10 cellular contexts compared by ENCODE assay signal in genomic region chr12:121782616-121782966, GRCh38. TPM values are rescaled to one million over a fixed set of nuclear protein-coding genes. Genes with fewer than 3 reads are reported as not detected.
DNase-seq lines count a peak whose midpoint lies in the region; ATAC-seq and TF ChIP-seq lines count a peak whose summit lies in the region.
"Had no signal": no experiment of that assay in that cellular context is flagged by ENCODE, and none has a peak within 500 bp of the region (broad histone marks: within the 10 kb centered on the region; RNA-seq: fewer than 3 reads in every experiment).

No MANE protein-coding gene starts in this region.

- H3K9me2 ChIP-seq in SK-N-SH = no peaks in the 10 kb centered on the region

- peak overlapping the region; percentile 44 for H2BK5ac ChIP-seq in IMR-90 (ENCODE audit: low read depth, low read length, poor library complexity, severe bottlenecking)

- peaks cover 11% of the 10 kb centered on the region for H3K9me1 ChIP-seq in IMR-90 (ENCODE audit: insufficient read depth, low read length)

- no peak overlapping the region for H2AK9ac ChIP-seq in IMR-90 (replicated peaks; ENCODE audit: low read depth, low read length, poor library complexity)

- CTCF ChIA-PET in IMR-90 (lab: Yijun Ruan, JAX) = interaction anchor here (2.2 kb wide), 1 partner anchor 12 kb away, joined by 20 read pairs; the partner anchor contains the start of gene RHOF
- CTCF ChIA-PET in SK-N-SH (lab: Yijun Ruan, JAX) = interaction anchor here (0.6 to 25.7 kb wide), 5 partner anchors 9 to 106 kb away, joined by 3 to 382 read pairs (median 12); partner anchors contain the start of genes PSMD9 and RHOF

- H2AK5ac ChIP-seq in IMR-90 (ENCODE audit: low read depth, low read length) = peak overlapping the region; percentile 85

- no peak overlapping the region for H2BK120ac ChIP-seq in IMR-90 (ENCODE audit: low read depth, low read length)

- peaks cover 0 to 22% of the 10 kb centered on the region in 2 experiments; a peak in 1 of 4 replicates for H3K79me1 ChIP-seq in IMR-90 (ENCODE audit: low read depth in 1 of 2, low read length in 2 of 2)

- WGBS in IMR-90 (ENCODE audit: extremely low coverage in 2 of 2, insufficient read length in 1 of 2), 2 experiments = no CpG with 5 or more reads among the region's 2 CpGs
- WGBS in spleen, 5 donors = 69 to 87% (median 77%) methylated on average over 2 of the region's 2 CpGs
- WGBS in SK-N-SH (ENCODE audit: low lambda C conversion rate) = 93% methylated on average over 2 of the region's 2 CpGs

- H3K23ac ChIP-seq in IMR-90 (ENCODE audit: low read depth, low read length) = peak overlapping the region; percentile 51; the same call in 1 of the 2 replicates

- 0 out of 2 replicates have a peak overlapping the region, but pooled peaks have one; percentile 24 for H4K91ac ChIP-seq in IMR-90 (ENCODE audit: insufficient read depth, low read depth, low read length)

- TF ChIP-seq EP300 in SK-N-SH (IDR thresholded peaks at IDR 0.05; ENCODE audit: borderline replicate concordance in 1 of 2, low read depth in 1 of 2, low read length in 1 of 2) = no peak

- peaks cover 15% of the 10 kb centered on the region for H3K4me1 ChIP-seq in IMR-90 (ENCODE audit: control insufficient read depth, insufficient read depth, low read length)
- peaks cover 45 to 90% (median 77%) of the 10 kb centered on the region in 6 donors for H3K4me1 ChIP-seq in spleen
- peaks cover 0 to 13% of the 10 kb centered on the region in 2 experiments; a peak in 2 of 4 replicates for H3K4me1 ChIP-seq in SK-N-SH (ENCODE audit: control insufficient read depth in 1 of 2, insufficient read depth in 2 of 2, low read depth in 1 of 2, low read length in 1 of 2)

- TF ChIP-seq POLR2A in IMR-90 (IDR thresholded peaks at IDR 0.05; ENCODE audit: low read depth, low read length) = no peak
- no peak for TF ChIP-seq POLR2A in spleen (IDR thresholded peaks at IDR 0.05)

- no peak overlapping the region for H4K8ac ChIP-seq in IMR-90 (ENCODE audit: low read depth in 2 of 2, low read length in 2 of 2)

- H3K4me3 Mint-ChIP-seq in dendritic cell treated with granulocyte-macrophage colony-stimulating factor and Interleukin-4, amounts not matched to agents 40 ng/mL and 50 ng/mL, for 4 days = peak overlapping the region; percentile 58

- BruUV-seq in IMR-90 (replicated peaks; lab: Mats Ljungman, UMichigan) = no TSS peak

- peaks cover 58% of the 10 kb centered on the region for H3K4me1 Mint-ChIP-seq in dendritic cell treated with granulocyte-macrophage colony-stimulating factor and Interleukin-4, amounts not matched to agents 40 ng/mL and 50 ng/mL, for 4 days (ENCODE audit: low read depth)

- dilution Hi-C loops in IMR-90 (cut with HindIII; ENCODE audit: low sequenced_read_pairs, unreplicated experiment) = no loop called here

- H3K9ac ChIP-seq in IMR-90 (ENCODE audit: low read depth, low read length) (0 out of 2 replicates have a peak overlapping the region, but pooled peaks have one; percentile 25), SK-N-SH (no peak overlapping the region)

- no peaks in the 10 kb centered on the region for H3K27me3 Mint-ChIP-seq in dendritic cell treated with granulocyte-macrophage colony-stimulating factor and Interleukin-4, amounts not matched to agents 40 ng/mL and 50 ng/mL, for 4 days

- H3K79me2 ChIP-seq in SK-N-SH (ENCODE audit: insufficient read depth) = no peaks in the 10 kb centered on the region; the same call in 1 of the 2 replicates

- H3K14ac ChIP-seq in IMR-90 (replicated peaks; ENCODE audit: low read depth, low read length) = no peak overlapping the region

- peak overlapping the region; percentile 38 for H3K4me3 ChIP-seq in GM06990 (replicated peaks; ENCODE audit: low read depth, low read length)
- H3K4me3 ChIP-seq in IMR-90 (ENCODE audit: insufficient read depth, low read depth, low read length) = no peak overlapping the region
- peak overlapping the region in 1 of 8 donors; percentile 27 for H3K4me3 ChIP-seq in spleen
- no peak overlapping the region for H3K4me3 ChIP-seq in SK-N-SH (ENCODE audit: low read depth in 2 of 2, low read length in 1 of 2)
- H3K4me3 ChIP-seq: SJSA1 had no signal

- H3K9me3 ChIP-seq in IMR-90 (ENCODE audit: control insufficient read depth, insufficient read depth, low read length) (no peaks in the 10 kb centered on the region), spleen (no peaks in the 10 kb centered on the region), SK-N-SH (no peaks in the 10 kb centered on the region)
- H3K9me3 ChIP-seq: SJSA1 had no signal

- no peak overlapping the region for H3K18ac ChIP-seq in IMR-90 (ENCODE audit: low read depth, low read length)

- TF ChIP-seq RAD21 in IMR-90 (IDR thresholded peaks at IDR 0.05; ENCODE audit: low read length) = no peak
- no peak for TF ChIP-seq RAD21 in SK-N-SH (IDR thresholded peaks at IDR 0.05; ENCODE audit: low read length)

- peak overlapping the region; percentile 79 for H3K27ac Mint-ChIP-seq in dendritic cell treated with granulocyte-macrophage colony-stimulating factor and Interleukin-4, amounts not matched to agents 40 ng/mL and 50 ng/mL, for 4 days

- no peak for DNase-seq in GM06990 (ENCODE audit: extremely low read depth, insufficient read length)
- DNase-seq in IMR-90 = no peak
- DNase-seq in spleen = no peak
- no peak for DNase-seq in hypothalamus (lab: John Stamatoyannopoulos, UW)
- DNase-seq in SK-N-SH = no peak
- DNase-seq in NCI-H2196 (lab: John Stamatoyannopoulos, UW; ENCODE audit: unreplicated experiment) = no peak

- in situ Hi-C loops in IMR-90 (cut with MboI; ENCODE audit: low sequenced_read_pairs) = loop anchor here (5.0 kb wide), 1 partner anchor 90 kb away; no protein-coding TSS in a partner anchor

- H2BK20ac ChIP-seq in IMR-90 (ENCODE audit: low read depth, low read length) = peak overlapping the region; percentile 10; the same call in 1 of the 2 replicates

- peak overlapping the region; percentile 4; the same call in 1 of the 2 replicates for H4K5ac ChIP-seq in IMR-90 (ENCODE audit: low read depth, low read length)

- TF ChIP-seq CTCF in GM06990 (IDR thresholded peaks at IDR 0.05; ENCODE audit: insufficient read depth, low read length, poor library complexity, severe bottlenecking) (no peak), IMR-90 (conservative IDR thresholded peaks at IDR 0.05; ENCODE audit: low read depth, low read length) (no peak), spleen (IDR thresholded peaks at IDR 0.05 in 8 of 11, conservative IDR thresholded peaks at IDR 0.05 in 3 of 11) (no peak), SK-N-SH (IDR thresholded peaks at IDR 0.05) (no peak)

- H3K4me2 ChIP-seq in IMR-90 (ENCODE audit: low read depth, low read length) = 0 out of 2 replicates have a peak overlapping the region, but pooled peaks have one; percentile 13
- no peak overlapping the region for H3K4me2 ChIP-seq in SK-N-SH

- H3K27ac ChIP-seq in IMR-90 (ENCODE audit: insufficient read depth, low read length) (peak overlapping the region; percentile 24), spleen (peak overlapping the region; percentile 4 to 100 (median 72)), SK-N-SH (ENCODE audit: low read depth in 2 of 2, low read length in 1 of 2) (no peak overlapping the region)
- H3K27ac ChIP-seq: SJSA1 had no signal

- intact Hi-C loops in IMR-90 (cut with micrococcal nuclease) = no loop called here
- intact Hi-C loops in dendritic cell treated with granulocyte-macrophage colony-stimulating factor and Interleukin-4, amounts not matched to agents 40 ng/mL and 50 ng/mL, for 4 days (cut with micrococcal nuclease) = no loop called here
- intact Hi-C loops in spleen (cut with DNase I; ENCODE audit: low total_unique reads) = no loop called here

- no peak overlapping the region for H3K56ac ChIP-seq in IMR-90 (ENCODE audit: extremely low read depth, insufficient read depth, low read length)

- H4K20me1 ChIP-seq in IMR-90 (ENCODE audit: insufficient read depth, low read length) (peaks cover 24% of the 10 kb centered on the region; the same call in 1 of the 2 replicates), SK-N-SH (ENCODE audit: insufficient read depth) (no peaks in the 10 kb centered on the region; the same call in 1 of the 2 replicates)

- H3F3A ChIP-seq in SK-N-SH (replicated peaks; ENCODE audit: insufficient read depth) = peaks cover 28% of the 10 kb centered on the region

- peak overlapping the region; percentile 57; the same call in 1 of the 3 replicates for H2BK15ac ChIP-seq in IMR-90 (ENCODE audit: low read depth, low read length)

- H3K9me3 Mint-ChIP-seq in dendritic cell treated with granulocyte-macrophage colony-stimulating factor and Interleukin-4, amounts not matched to agents 40 ng/mL and 50 ng/mL, for 4 days = no peaks in the 10 kb centered on the region

- POLR2A ChIA-PET in IMR-90 (lab: Charles Lee; ENCODE audit: unreplicated experiment) = no interaction called here
- POLR2A ChIA-PET in SK-N-SH (lab: Yijun Ruan, JAX) = interaction anchor here (1.4 kb wide), 1 partner anchor 12 kb away, joined by 4 read pairs; no protein-coding TSS in a partner anchor

- peaks cover 61% of the 10 kb centered on the region for H3K36me3 Mint-ChIP-seq in dendritic cell treated with granulocyte-macrophage colony-stimulating factor and Interleukin-4, amounts not matched to agents 40 ng/mL and 50 ng/mL, for 4 days (ENCODE audit: low read depth)

- H3K4ac ChIP-seq in IMR-90 (ENCODE audit: low read depth, low read length) = peak overlapping the region; percentile 56

- ATAC-seq in IMR-90 (ENCODE audit: low read depth) (no peak), GM21390 (IDR thresholded peaks at IDR 0.05; ENCODE audit: unreplicated experiment) (no peak)
- ATAC-seq: left lobe of liver had no signal

- H2AFZ ChIP-seq in IMR-90 (replicated peaks; ENCODE audit: low read length, poor library complexity) (peak overlapping the region; percentile 25), SK-N-SH (ENCODE audit: low read depth) (no peak overlapping the region)

- peaks cover 21% of the 10 kb centered on the region for H3K36me3 ChIP-seq in GM06990 (ENCODE audit: control insufficient read depth, insufficient read depth, low read length)
- peaks cover 9% of the 10 kb centered on the region; the same call in 1 of the 2 replicates for H3K36me3 ChIP-seq in IMR-90 (ENCODE audit: control insufficient read depth, insufficient read depth, low read length)
- peaks cover 2 to 49% (median 30%) of the 10 kb centered on the region in 6 donors for H3K36me3 ChIP-seq in spleen
- H3K36me3 ChIP-seq in SK-N-SH (replicated peaks in 1 of 2; ENCODE audit: control insufficient read depth in 1 of 2, insufficient read depth in 2 of 2, low read length in 1 of 2) = peaks cover 0 to 10% of the 10 kb centered on the region in 2 experiments
- H3K36me3 ChIP-seq: SJSA1 had no signal

- H3K27me3 ChIP-seq in GM06990 (replicated peaks; ENCODE audit: control insufficient read depth, insufficient read depth, low read length) (no peaks in the 10 kb centered on the region), IMR-90 (ENCODE audit: control insufficient read depth, insufficient read depth, low read length) (no peaks in the 10 kb centered on the region), spleen (replicated peaks in 1 of 7) (no peaks in the 10 kb centered on the region), SK-N-SH (ENCODE audit: insufficient read depth) (no peaks in the 10 kb centered on the region)
- H3K27me3 ChIP-seq: SJSA1 had no signal

RNA-seq across cellular contexts. Expression of gene RHOF, which starts 10.9 kb away (rescaled TPM):
- total RNA-seq in IMR-90 (2012; rRNA removed) (3.0 and 3.9 TPM in 2 replicates), spleen (10 to 100 TPM; 45.2 to 71.7 (median 54.6) TPM)
- polyA plus RNA-seq in IMR-90 (2012; rRNA removed) (5.1 and 5.3 TPM in 2 replicates), spleen (10 to 100 TPM; 18.4 to 29.4 (median 20.3) TPM), SK-N-SH (2012; rRNA removed) (5.0 and 5.3 TPM in 2 replicates)
- 4.7 and 7.8 TPM in 2 replicates for polyA plus RNA-seq in IMR-90 (2012; cell fraction: cytosol; rRNA removed)
- polyA plus RNA-seq in IMR-90 (2012; cell fraction: nucleus; rRNA removed; ENCODE audit: low replicate concordance) = 14.0 and 15.7 TPM in 2 replicates
- polyA plus RNA-seq in SK-N-SH (2012; cell fraction: cytosol; rRNA removed) = 2.3 and 2.8 TPM in 2 replicates
- 19.5 and 20.2 TPM in 2 replicates for polyA plus RNA-seq in SK-N-SH (2012; cell fraction: nucleus; rRNA removed)

RNA-seq across cellular contexts. Expression of gene SETD1B, which starts 21.2 kb away (rescaled TPM):
- 0.83 and 0.90 TPM in 2 replicates for total RNA-seq in IMR-90 (2012; rRNA removed)
- 5.1 and 5.5 TPM in 2 replicates for polyA plus RNA-seq in IMR-90 (2012; rRNA removed)
- polyA plus RNA-seq in IMR-90 (2012; cell fraction: cytosol; rRNA removed) = 3.1 and 3.5 TPM in 2 replicates
- polyA plus RNA-seq in IMR-90 (2012; cell fraction: nucleus; rRNA removed; ENCODE audit: low replicate concordance) = 14.8 and 15.1 TPM in 2 replicates
- total RNA-seq in spleen = 10 to 100 TPM; 19.9 to 37.7 (median 31.8) TPM
- 10 to 100 TPM in 1 of 3 donors, 1 to 10 TPM in 2; 3.3 to 11.9 (median 5.3) TPM for polyA plus RNA-seq in spleen
- polyA plus RNA-seq in SK-N-SH (2012; rRNA removed) = 1.2 and 2.0 TPM in 2 replicates
- 1.5 and 1.8 TPM in 2 replicates for polyA plus RNA-seq in SK-N-SH (2012; cell fraction: cytosol; rRNA removed)
- 8.4 and 11.5 TPM in 2 replicates for polyA plus RNA-seq in SK-N-SH (2012; cell fraction: nucleus; rRNA removed)

Comparison
In these comparisons a context has a peak if more than half of its experiments do, and no peak if none do; other contexts are left out.
1. H3K27ac ChIP-seq: peak in IMR-90 (single experiment) and spleen (8 of 8); none in SK-N-SH (0 of 2).